Comparison of ENCODE assay signal across 21 cellular contexts in genomic region chr11:61413496-61413895, GRCh38. TPM values are rescaled to one million over a fixed set of nuclear protein-coding genes. Genes with fewer than 3 reads are reported as not detected.
DNase-seq lines count a peak whose midpoint lies in the region; ATAC-seq and TF ChIP-seq lines count a peak whose summit lies in the region.
"Had no signal": no experiment of that assay in that cellular context is flagged by ENCODE, and none has a peak within 500 bp of the region (broad histone marks: within the 10 kb centered on the region; RNA-seq: fewer than 3 reads in every experiment).

No MANE protein-coding gene starts in this region.

- no peaks in the 10 kb centered on the region for H3K27me3 Mint-ChIP-seq in activated T-helper 1 cell treated with anti-CD3 and anti-CD28 coated beads, Interleukin-12 subunit alpha, Interleukin-12 subunit beta, Interleukin-2, Interleukin-4 antibody, amounts not matched to agents 30 ng/mL and 10 ng/mL and 1 ng/mL, durations not matched to agents 14 hours and 24 hours and 36 hours (ENCODE audit: insufficient read depth)

- no peak for ATAC-seq in HG03457 (IDR thresholded peaks at IDR 0.05; ENCODE audit: unreplicated experiment)
- ATAC-seq: GM23338, K562, lower lobe of right lung, pancreas, sciatic nerve had no signal

- intact Hi-C loops in activated T-helper 1 cell treated with anti-CD3 and anti-CD28 coated beads, Interleukin-12 subunit alpha, Interleukin-12 subunit beta, Interleukin-2, Interleukin-4 antibody, amounts not matched to agents 30 ng/mL and 10 ng/mL and 1 ng/mL, durations not matched to agents 14 hours and 24 hours and 36 hours (cut with micrococcal nuclease) = no loop called here

- H3K4me3 Mint-ChIP-seq in activated T-helper 1 cell treated with anti-CD3 and anti-CD28 coated beads, Interleukin-12 subunit alpha, Interleukin-12 subunit beta, Interleukin-2, Interleukin-4 antibody, amounts not matched to agents 30 ng/mL and 10 ng/mL and 1 ng/mL, durations not matched to agents 14 hours and 24 hours and 36 hours = no peak overlapping the region
- H3K4me3 Mint-ChIP-seq: GM23338, immature natural killer cell had no signal

- H3K27ac Mint-ChIP-seq in activated T-helper 1 cell treated with anti-CD3 and anti-CD28 coated beads, Interleukin-12 subunit alpha, Interleukin-12 subunit beta, Interleukin-2, Interleukin-4 antibody, amounts not matched to agents 30 ng/mL and 10 ng/mL and 1 ng/mL, durations not matched to agents 14 hours and 24 hours and 36 hours = peak overlapping the region; percentile 72
- H3K27ac Mint-ChIP-seq: GM23338 had no signal

- H3K36me3 Mint-ChIP-seq in activated T-helper 1 cell treated with anti-CD3 and anti-CD28 coated beads, Interleukin-12 subunit alpha, Interleukin-12 subunit beta, Interleukin-2, Interleukin-4 antibody, amounts not matched to agents 30 ng/mL and 10 ng/mL and 1 ng/mL, durations not matched to agents 14 hours and 24 hours and 36 hours (ENCODE audit: low read depth) = peaks cover 61% of the 10 kb centered on the region

- peaks cover 42% of the 10 kb centered on the region for H3K4me1 Mint-ChIP-seq in activated T-helper 1 cell treated with anti-CD3 and anti-CD28 coated beads, Interleukin-12 subunit alpha, Interleukin-12 subunit beta, Interleukin-2, Interleukin-4 antibody, amounts not matched to agents 30 ng/mL and 10 ng/mL and 1 ng/mL, durations not matched to agents 14 hours and 24 hours and 36 hours (ENCODE audit: low read depth)
- H3K4me1 Mint-ChIP-seq: GM23338 had no signal

- DNase-seq in AG10803 (ENCODE audit: low read depth) (peak; percentile 52), GM04503 (ENCODE audit: low read depth) (peak; percentile 27), fibroblast of the aortic adventitia (ENCODE audit: low read depth) (peak; percentile 80), NCI-H2029 treated with DMSO at 0.1 percent for 48 hours (lab: John Stamatoyannopoulos, UW) (no peak), CD1c-positive myeloid dendritic cell (ENCODE audit: extremely low spot score) (no peak)
- no peak for DNase-seq in activated T-helper 1 cell treated with anti-CD3 and anti-CD28 coated beads, Interleukin-12 subunit alpha, Interleukin-12 subunit beta, Interleukin-2, Interleukin-4 antibody, amounts not matched to agents 30 ng/mL and 10 ng/mL and 1 ng/mL, durations not matched to agents 14 hours and 24 hours and 36 hours (ENCODE audit: low spot score)
- DNase-seq in stimulated activated CD4-positive, alpha-beta T cell treated with anti-CD3 and anti-CD28 coated beads, Interleukin-4, amount 100 ng/mL, for 1 hour = no peak
- DNase-seq: activated CD8-positive, alpha-beta memory T cell treated with anti-CD3 and anti-CD28 coated beads for 24 hours; activated gamma-delta T cell treated with Interleukin-2 at 50 U/mL for 16 hours; BE2C; head of caudate nucleus; immature natural killer cell; lower lobe of right lung; NCI-H1105; pancreas; RPMI8226 had no signal

- TF ChIP-seq CTCF in AG10803 (conservative IDR thresholded peaks at IDR 0.05; ENCODE audit: low read length) (no peak), fibroblast of the aortic adventitia (IDR thresholded peaks at IDR 0.05; ENCODE audit: insufficient read depth, low read length) (no peak)

- H3K4me3 ChIP-seq in AG10803 (ENCODE audit: low read length) (no peak overlapping the region), fibroblast of the aortic adventitia (ENCODE audit: low read depth, low read length) (no peak overlapping the region)
- H3K4me3 ChIP-seq: GM23338, K562, lower lobe of right lung, pancreas, thoracic aorta had no signal

- no peaks in the 10 kb centered on the region for H3K9me3 Mint-ChIP-seq in activated T-helper 1 cell treated with anti-CD3 and anti-CD28 coated beads, Interleukin-12 subunit alpha, Interleukin-12 subunit beta, Interleukin-2, Interleukin-4 antibody, amounts not matched to agents 30 ng/mL and 10 ng/mL and 1 ng/mL, durations not matched to agents 14 hours and 24 hours and 36 hours
- H3K9me3 Mint-ChIP-seq: GM23338, immature natural killer cell had no signal

RNA-seq across cellular contexts. Expression of gene CPSF7, which starts 16.3 kb away (rescaled TPM):
- 141 and 148 TPM in 2 replicates for total RNA-seq in activated T-helper 1 cell treated with anti-CD3 and anti-CD28 coated beads, Interleukin-12 subunit alpha, Interleukin-12 subunit beta, Interleukin-2, Interleukin-4 antibody, amounts not matched to agents 30 ng/mL and 10 ng/mL and 1 ng/mL, durations not matched to agents 14 hours and 24 hours and 36 hours
- 26.6 and 33.8 TPM in 2 replicates for total RNA-seq in fibroblast of the aortic adventitia (ENCODE audit: low replicate concordance)

RNA-seq across cellular contexts. Expression of gene SDHAF2, which starts 16.4 kb away (rescaled TPM):
- 49.5 and 58.1 TPM in 2 replicates for total RNA-seq in activated T-helper 1 cell treated with anti-CD3 and anti-CD28 coated beads, Interleukin-12 subunit alpha, Interleukin-12 subunit beta, Interleukin-2, Interleukin-4 antibody, amounts not matched to agents 30 ng/mL and 10 ng/mL and 1 ng/mL, durations not matched to agents 14 hours and 24 hours and 36 hours
- total RNA-seq in fibroblast of the aortic adventitia (ENCODE audit: low replicate concordance) = 51.5 and 67.4 TPM in 2 replicates

RNA-seq across cellular contexts. Expression of gene TMEM216, which starts 21.1 kb away (rescaled TPM):
- 18.8 and 20.2 TPM in 2 replicates for total RNA-seq in activated T-helper 1 cell treated with anti-CD3 and anti-CD28 coated beads, Interleukin-12 subunit alpha, Interleukin-12 subunit beta, Interleukin-2, Interleukin-4 antibody, amounts not matched to agents 30 ng/mL and 10 ng/mL and 1 ng/mL, durations not matched to agents 14 hours and 24 hours and 36 hours
- 12.2 and 19.9 TPM in 2 replicates for total RNA-seq in fibroblast of the aortic adventitia (ENCODE audit: low replicate concordance)

RNA-seq across cellular contexts. Expression of gene TMEM138, which starts 51.3 kb away (rescaled TPM):
- 68.4 and 71.7 TPM in 2 replicates for total RNA-seq in activated T-helper 1 cell treated with anti-CD3 and anti-CD28 coated beads, Interleukin-12 subunit alpha, Interleukin-12 subunit beta, Interleukin-2, Interleukin-4 antibody, amounts not matched to agents 30 ng/mL and 10 ng/mL and 1 ng/mL, durations not matched to agents 14 hours and 24 hours and 36 hours
- 13.7 and 38.5 TPM in 2 replicates for total RNA-seq in fibroblast of the aortic adventitia (ENCODE audit: low replicate concordance)

RNA-seq across cellular contexts. Expression of gene CYB561A3, which starts 51.8 kb away (rescaled TPM):
- 38.1 and 42.3 TPM in 2 replicates for total RNA-seq in activated T-helper 1 cell treated with anti-CD3 and anti-CD28 coated beads, Interleukin-12 subunit alpha, Interleukin-12 subunit beta, Interleukin-2, Interleukin-4 antibody, amounts not matched to agents 30 ng/mL and 10 ng/mL and 1 ng/mL, durations not matched to agents 14 hours and 24 hours and 36 hours
- total RNA-seq in fibroblast of the aortic adventitia (ENCODE audit: low replicate concordance) = 60.6 and 62.5 TPM in 2 replicates

Comparison
In these comparisons a context has a peak if more than half of its experiments do, and no peak if none do; other contexts are left out.
1. DNase-seq: peak in AG10803 (single experiment), GM04503 (single experiment) and fibroblast of the aortic adventitia (single experiment); none in activated T-helper 1 cell treated with anti-CD3 and anti-CD28 coated beads, Interleukin-12 subunit alpha, Interleukin-12 subunit beta, Interleukin-2, Interleukin-4 antibody, amounts not matched to agents 30 ng/mL and 10 ng/mL and 1 ng/mL, durations not matched to agents 14 hours and 24 hours and 36 hours (single experiment), stimulated activated CD4-positive, alpha-beta T cell treated with anti-CD3 and anti-CD28 coated beads, Interleukin-4, amount 100 ng/mL, for 1 hour (single experiment), NCI-H2029 treated with DMSO at 0.1 percent for 48 hours (single experiment) and CD1c-positive myeloid dendritic cell (single experiment).